Comparison of ENCODE assay signal across 20 cellular contexts in the genomic region with DNA sequence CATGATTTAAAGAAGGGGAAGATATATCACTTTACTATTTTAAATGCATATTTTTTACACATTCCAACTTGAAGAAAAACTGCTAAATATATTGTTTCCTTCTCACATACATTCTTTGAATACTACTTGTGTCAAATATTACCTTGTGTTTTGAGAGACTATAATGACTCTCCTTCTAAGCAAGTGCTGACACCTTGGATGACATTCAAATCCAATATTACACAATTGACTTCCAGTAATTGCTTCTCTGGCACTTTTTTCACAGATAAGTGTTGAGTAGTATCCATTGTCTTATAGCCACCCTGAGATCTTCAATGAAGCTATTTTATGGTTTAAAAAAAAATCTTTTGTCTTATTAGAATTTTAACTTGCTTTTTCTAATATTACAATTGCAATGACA.
"Had no signal": no experiment of that assay in that cellular context is flagged by ENCODE, and none has a peak within 500 bp of the region (broad histone marks: within the 10 kb centered on the region; RNA-seq: fewer than 3 reads in every experiment).

No MANE protein-coding gene starts in this region.

- DNase-seq: activated CD4-positive, CD25-positive, alpha-beta regulatory T cell; activated gamma-delta T cell; activated T-cell treated with anti-CD3 and anti-CD28 coated beads, Interleukin-2, amount 50 U/mL, for 72 hours; amygdala; erythroblast; foreskin melanocyte; glutamatergic neuron; hippocampal formation; islet precursor cell; left colon; lower lobe of right lung; stimulated activated CD4-positive, alpha-beta T cell treated with anti-CD3 and anti-CD28 coated beads, Interleukin-2, amount 100 ng/mL, for 48 hours; stomach; SW 1271; testis had no signal

- H3K4me1 ChIP-seq: testis had no signal

- H3K9me3 Mint-ChIP-seq: type B pancreatic cell had no signal

- H3K27ac Mint-ChIP-seq: mesothelial cell of epicardium, progenitor cell of endocrine pancreas, type B pancreatic cell had no signal

- H3K36me3 ChIP-seq: lower lobe of right lung, stomach had no signal

- H3K36me3 Mint-ChIP-seq: activated naive CD8-positive, alpha-beta T cell treated with anti-CD3 and anti-CD28 coated beads for 36 hours; mesothelial cell of epicardium; type B pancreatic cell had no signal

- H3K27me3 Mint-ChIP-seq: activated naive CD8-positive, alpha-beta T cell treated with anti-CD3 and anti-CD28 coated beads for 36 hours; progenitor cell of endocrine pancreas had no signal

- H3K4me3 Mint-ChIP-seq: activated naive CD8-positive, alpha-beta T cell treated with anti-CD3 and anti-CD28 coated beads for 36 hours; mesothelial cell of epicardium; neural crest cell; type B pancreatic cell had no signal

- H3K27ac ChIP-seq: lower lobe of right lung, stomach, testis had no signal

- ATAC-seq: left colon had no signal

- H3K4me1 Mint-ChIP-seq: mesothelial cell of epicardium, neural crest cell had no signal

- H3K27me3 ChIP-seq: stomach, testis had no signal

- H3K9me3 ChIP-seq: lower lobe of right lung, testis had no signal

- H3K4me3 ChIP-seq: lower lobe of right lung, stomach, testis had no signal
